Comparison of ENCODE assay signal across 1 cellular context in the genomic region with DNA sequence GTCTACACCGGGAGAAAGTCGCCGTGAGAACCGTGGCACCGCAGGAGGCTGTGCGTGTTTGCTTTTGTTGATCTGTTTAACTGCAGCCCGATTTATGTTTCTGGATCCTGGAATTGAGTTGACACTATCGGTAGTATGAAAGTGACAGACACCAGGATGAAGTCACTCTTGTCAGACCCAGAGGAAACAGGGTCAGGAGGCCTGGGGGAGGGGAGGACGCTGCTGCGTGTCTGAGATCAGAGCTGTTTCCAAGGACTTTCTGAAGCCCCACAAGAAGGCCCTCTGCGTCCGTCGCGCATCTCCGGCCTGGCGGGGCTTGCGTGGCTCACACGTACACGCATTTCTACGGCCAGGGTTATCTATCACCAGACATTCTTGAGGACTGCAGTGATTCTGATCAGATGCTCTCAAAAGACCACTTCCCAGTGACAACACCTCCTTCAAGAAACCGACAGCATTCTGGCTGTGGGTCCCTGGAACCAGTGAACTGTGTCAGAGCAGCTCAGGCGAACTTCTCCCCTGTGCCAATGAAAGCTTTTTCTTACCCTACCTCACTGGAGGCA.
TF ChIP-seq lines count a peak whose summit lies in the region.

No MANE protein-coding gene starts in this region.

TF ChIP-seq in K562, 482 proteins besides CTCF, POLR2A, EP300 and RAD21 (continued from another document):
- no peak for TF ChIP-seq EZH2 (IDR thresholded peaks at IDR 0.05; ENCODE audit: borderline replicate concordance, low read depth, low read length)
- TF ChIP-seq, protein P1, sequence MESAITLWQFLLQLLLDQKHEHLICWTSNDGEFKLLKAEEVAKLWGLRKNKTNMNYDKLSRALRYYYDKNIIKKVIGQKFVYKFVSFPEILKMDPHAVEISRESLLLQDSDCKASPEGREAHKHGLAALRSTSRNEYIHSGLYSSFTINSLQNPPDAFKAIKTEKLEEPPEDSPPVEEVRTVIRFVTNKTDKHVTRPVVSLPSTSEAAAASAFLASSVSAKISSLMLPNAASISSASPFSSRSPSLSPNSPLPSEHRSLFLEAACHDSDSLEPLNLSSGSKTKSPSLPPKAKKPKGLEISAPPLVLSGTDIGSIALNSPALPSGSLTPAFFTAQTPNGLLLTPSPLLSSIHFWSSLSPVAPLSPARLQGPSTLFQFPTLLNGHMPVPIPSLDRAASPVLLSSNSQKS (CRISPR knock-in tag; IDR thresholded peaks at IDR 0.05), result no peak
- TF ChIP-seq RUNX1 (IDR thresholded peaks at IDR 0.05; ENCODE audit: low read depth), result no peak
- TF ChIP-seq LEF1 (IDR thresholded peaks at IDR 0.05), result peak; percentile 32; the same call in 1 of the 2 replicates
- TF ChIP-seq, protein P2, sequence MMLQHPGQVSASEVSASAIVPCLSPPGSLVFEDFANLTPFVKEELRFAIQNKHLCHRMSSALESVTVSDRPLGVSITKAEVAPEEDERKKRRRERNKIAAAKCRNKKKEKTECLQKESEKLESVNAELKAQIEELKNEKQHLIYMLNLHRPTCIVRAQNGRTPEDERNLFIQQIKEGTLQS (IDR thresholded peaks at IDR 0.05), result peak; percentile 77
- TF ChIP-seq, protein P2 (CRISPR knock-in tag; conservative IDR thresholded peaks at IDR 0.05), result no peak
- TF ChIP-seq SP2 (IDR thresholded peaks at IDR 0.05; ENCODE audit: extremely low read depth, low read depth, low read length, poor library complexity, severe bottlenecking), result no peak
- TF ChIP-seq HDAC2 (IDR thresholded peaks at IDR 0.05), result peak; percentile 26; the same call in 1 of the 2 replicates
- TF ChIP-seq, protein P3, sequence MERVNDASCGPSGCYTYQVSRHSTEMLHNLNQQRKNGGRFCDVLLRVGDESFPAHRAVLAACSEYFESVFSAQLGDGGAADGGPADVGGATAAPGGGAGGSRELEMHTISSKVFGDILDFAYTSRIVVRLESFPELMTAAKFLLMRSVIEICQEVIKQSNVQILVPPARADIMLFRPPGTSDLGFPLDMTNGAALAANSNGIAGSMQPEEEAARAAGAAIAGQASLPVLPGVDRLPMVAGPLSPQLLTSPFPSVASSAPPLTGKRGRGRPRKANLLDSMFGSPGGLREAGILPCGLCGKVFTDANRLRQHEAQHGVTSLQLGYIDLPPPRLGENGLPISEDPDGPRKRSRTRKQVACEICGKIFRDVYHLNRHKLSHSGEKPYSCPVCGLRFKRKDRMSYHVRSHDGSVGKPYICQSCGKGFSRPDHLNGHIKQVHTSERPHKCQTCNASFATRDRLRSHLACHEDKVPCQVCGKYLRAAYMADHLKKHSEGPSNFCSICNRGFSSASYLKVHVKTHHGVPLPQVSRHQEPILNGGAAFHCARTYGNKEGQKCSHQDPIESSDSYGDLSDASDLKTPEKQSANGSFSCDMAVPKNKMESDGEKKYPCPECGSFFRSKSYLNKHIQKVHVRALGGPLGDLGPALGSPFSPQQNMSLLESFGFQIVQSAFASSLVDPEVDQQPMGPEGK (CRISPR knock-in tag; IDR thresholded peaks at IDR 0.05; ENCODE audit: borderline replicate concordance), result no peak
- TF ChIP-seq FOXJ2 (tag; IDR thresholded peaks at IDR 0.05), result no peak
- no peak for TF ChIP-seq NR2C2 (CRISPR knock-in tag; IDR thresholded peaks at IDR 0.05)
- TF ChIP-seq NR2C2 (tag; IDR thresholded peaks at IDR 0.05), result no peak
- peak; percentile 41 to 52; a peak in 3 of 4 replicates for TF ChIP-seq NRF1 (conservative IDR thresholded peaks at IDR 0.05 in 1 of 2, IDR thresholded peaks at IDR 0.05 in 1 of 2)
- TF ChIP-seq, protein P4, sequence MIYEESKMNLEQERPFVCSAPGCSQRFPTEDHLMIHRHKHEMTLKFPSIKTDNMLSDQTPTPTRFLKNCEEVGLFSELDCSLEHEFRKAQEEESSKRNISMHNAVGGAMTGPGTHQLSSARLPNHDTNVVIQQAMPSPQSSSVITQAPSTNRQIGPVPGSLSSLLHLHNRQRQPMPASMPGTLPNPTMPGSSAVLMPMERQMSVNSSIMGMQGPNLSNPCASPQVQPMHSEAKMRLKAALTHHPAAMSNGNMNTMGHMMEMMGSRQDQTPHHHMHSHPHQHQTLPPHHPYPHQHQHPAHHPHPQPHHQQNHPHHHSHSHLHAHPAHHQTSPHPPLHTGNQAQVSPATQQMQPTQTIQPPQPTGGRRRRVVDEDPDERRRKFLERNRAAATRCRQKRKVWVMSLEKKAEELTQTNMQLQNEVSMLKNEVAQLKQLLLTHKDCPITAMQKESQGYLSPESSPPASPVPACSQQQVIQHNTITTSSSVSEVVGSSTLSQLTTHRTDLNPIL (CRISPR knock-in tag; IDR thresholded peaks at IDR 0.05), result no peak
- TF ChIP-seq FOXK2 (conservative IDR thresholded peaks at IDR 0.05 in 1 of 2, IDR thresholded peaks at IDR 0.05 in 1 of 2; ENCODE audit: low read depth in 2 of 2), result 0 out of 4 replicates have a peak, but pooled peaks of 1 of the 2 experiments have one; percentile 16
- TF ChIP-seq ZNF77 (CRISPR knock-in tag; IDR thresholded peaks at IDR 0.05), result no peak
- peak; percentile 63 for TF ChIP-seq HNRNPLL (IDR thresholded peaks at IDR 0.05; ENCODE audit: low read depth, low read length, poor library complexity, severe bottlenecking)
- TF ChIP-seq SNRNP70 (optimal IDR thresholded peaks at IDR 0.05; ENCODE audit: low read depth, low read length), result no peak
- peak; percentile 74 for TF ChIP-seq ATF7 (IDR thresholded peaks at IDR 0.05)
- TF ChIP-seq BRF1 (IDR thresholded peaks at IDR 0.05; ENCODE audit: borderline replicate concordance, extremely low read depth, insufficient read length), result no peak
- peak; percentile 44; the same call in 1 of the 2 replicates for TF ChIP-seq CTBP1 (IDR thresholded peaks at IDR 0.05; ENCODE audit: borderline replicate concordance)
- TF ChIP-seq PHF21A (IDR thresholded peaks at IDR 0.05; ENCODE audit: borderline replicate concordance, low read depth), result peak; percentile 79
- TF ChIP-seq, protein P5, sequence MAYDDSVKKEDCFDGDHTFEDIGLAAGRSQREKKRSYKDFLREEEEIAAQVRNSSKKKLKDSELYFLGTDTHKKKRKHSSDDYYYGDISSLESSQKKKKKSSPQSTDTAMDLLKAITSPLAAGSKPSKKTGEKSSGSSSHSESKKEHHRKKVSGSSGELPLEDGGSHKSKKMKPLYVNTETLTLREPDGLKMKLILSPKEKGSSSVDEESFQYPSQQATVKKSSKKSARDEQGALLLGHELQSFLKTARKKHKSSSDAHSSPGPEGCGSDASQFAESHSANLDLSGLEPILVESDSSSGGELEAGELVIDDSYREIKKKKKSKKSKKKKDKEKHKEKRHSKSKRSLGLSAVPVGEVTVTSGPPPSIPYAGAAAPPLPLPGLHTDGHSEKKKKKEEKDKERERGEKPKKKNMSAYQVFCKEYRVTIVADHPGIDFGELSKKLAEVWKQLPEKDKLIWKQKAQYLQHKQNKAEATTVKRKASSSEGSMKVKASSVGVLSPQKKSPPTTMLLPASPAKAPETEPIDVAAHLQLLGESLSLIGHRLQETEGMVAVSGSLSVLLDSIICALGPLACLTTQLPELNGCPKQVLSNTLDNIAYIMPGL (CRISPR knock-in tag; IDR thresholded peaks at IDR 0.05), result no peak
- no peak for TF ChIP-seq U2AF1 (optimal IDR thresholded peaks at IDR 0.05; ENCODE audit: low read depth, low read length)
- no peak for TF ChIP-seq FOXJ3 (CRISPR knock-in tag; IDR thresholded peaks at IDR 0.05)
- no peak for TF ChIP-seq FOXM1 (IDR thresholded peaks at IDR 0.05; ENCODE audit: low read depth)
- no peak for TF ChIP-seq FOXM1 (CRISPR knock-in tag; IDR thresholded peaks at IDR 0.05; ENCODE audit: low read depth)
- 0 out of 2 replicates have a peak, but pooled peaks have one; percentile 28 for TF ChIP-seq JUN (IDR thresholded peaks at IDR 0.05; ENCODE audit: borderline replicate concordance, low read depth, low read length)
- no peak for TF ChIP-seq JUN (CRISPR knock-in tag; IDR thresholded peaks at IDR 0.05; ENCODE audit: borderline replicate concordance)
- no peak for TF ChIP-seq KAT7 (CRISPR knock-in tag; IDR thresholded peaks at IDR 0.05; ENCODE audit: borderline replicate concordance)
- no peak for TF ChIP-seq HMGN3 (IDR thresholded peaks at IDR 0.05; ENCODE audit: borderline replicate concordance, extremely low read depth, insufficient read length, low read depth, low read length)
- TF ChIP-seq CBX3 (IDR thresholded peaks at IDR 0.05; ENCODE audit: borderline replicate concordance in 1 of 2, low read length in 2 of 2), result no peak
- TF ChIP-seq ZFPM2 (CRISPR knock-in tag; IDR thresholded peaks at IDR 0.05), result no peak
- TF ChIP-seq, protein P6, sequence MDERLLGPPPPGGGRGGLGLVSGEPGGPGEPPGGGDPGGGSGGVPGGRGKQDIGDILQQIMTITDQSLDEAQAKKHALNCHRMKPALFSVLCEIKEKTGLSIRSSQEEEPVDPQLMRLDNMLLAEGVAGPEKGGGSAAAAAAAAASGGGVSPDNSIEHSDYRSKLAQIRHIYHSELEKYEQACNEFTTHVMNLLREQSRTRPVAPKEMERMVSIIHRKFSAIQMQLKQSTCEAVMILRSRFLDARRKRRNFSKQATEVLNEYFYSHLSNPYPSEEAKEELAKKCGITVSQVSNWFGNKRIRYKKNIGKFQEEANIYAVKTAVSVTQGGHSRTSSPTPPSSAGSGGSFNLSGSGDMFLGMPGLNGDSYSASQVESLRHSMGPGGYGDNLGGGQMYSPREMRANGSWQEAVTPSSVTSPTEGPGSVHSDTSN (CRISPR knock-in tag; IDR thresholded peaks at IDR 0.05; ENCODE audit: low read depth), result no peak
- TF ChIP-seq, protein P6 (tag; conservative IDR thresholded peaks at IDR 0.05; ENCODE audit: low read depth), result 0 out of 2 replicates have a peak, but pooled peaks have one; percentile 24
- TF ChIP-seq ATF1 (CRISPR knock-in tag; IDR thresholded peaks at IDR 0.05), result no peak
- TF ChIP-seq ATF1 (tag; IDR thresholded peaks at IDR 0.05), result 0 out of 2 replicates have a peak, but pooled peaks have one; percentile 17
- 0 out of 2 replicates have a peak, but pooled peaks have one; percentile 44 for TF ChIP-seq ZSCAN29 (IDR thresholded peaks at IDR 0.05)
- 0 out of 4 replicates have a peak, but pooled peaks of 1 of the 2 experiments have one; percentile 18 for TF ChIP-seq KDM1A (IDR thresholded peaks at IDR 0.05)
- peak; percentile 41; the same call in 1 of the 2 replicates for TF ChIP-seq L3MBTL2 (IDR thresholded peaks at IDR 0.05)
- peak; percentile 59 for TF ChIP-seq CXXC5 (CRISPR knock-in tag; IDR thresholded peaks at IDR 0.05)
- TF ChIP-seq, protein P7, sequence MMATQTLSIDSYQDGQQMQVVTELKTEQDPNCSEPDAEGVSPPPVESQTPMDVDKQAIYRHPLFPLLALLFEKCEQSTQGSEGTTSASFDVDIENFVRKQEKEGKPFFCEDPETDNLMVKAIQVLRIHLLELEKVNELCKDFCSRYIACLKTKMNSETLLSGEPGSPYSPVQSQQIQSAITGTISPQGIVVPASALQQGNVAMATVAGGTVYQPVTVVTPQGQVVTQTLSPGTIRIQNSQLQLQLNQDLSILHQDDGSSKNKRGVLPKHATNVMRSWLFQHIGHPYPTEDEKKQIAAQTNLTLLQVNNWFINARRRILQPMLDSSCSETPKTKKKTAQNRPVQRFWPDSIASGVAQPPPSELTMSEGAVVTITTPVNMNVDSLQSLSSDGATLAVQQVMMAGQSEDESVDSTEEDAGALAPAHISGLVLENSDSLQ (IDR thresholded peaks at IDR 0.05), result peak; percentile 81
